In genomic region chr1:31789259-31790065, GRCh38 we compare ENCODE assay signal across 8 cellular contexts. TPM values are rescaled to one million over a fixed set of nuclear protein-coding genes. Genes with fewer than 3 reads are reported as not detected.
DNase-seq lines count a peak whose midpoint lies in the region; ATAC-seq and TF ChIP-seq lines count a peak whose summit lies in the region.

No MANE protein-coding gene starts in this region.

- H3K36me3 ChIP-seq in BE2C (no peaks in the 10 kb centered on the region), esophagus muscularis mucosa (no peaks in the 10 kb centered on the region), muscle layer of duodenum (ENCODE audit: control insufficient read depth in 1 of 2, insufficient read depth in 2 of 2, low read length in 2 of 2) (no peaks in the 10 kb centered on the region)

- peak overlapping the region; percentile 86 for H3K4me3 Mint-ChIP-seq in activated T-cell treated with anti-CD3 and anti-CD28 coated beads, Interleukin-2, amount 50 U/mL, for 4 hours

- H3K4me1 Mint-ChIP-seq in activated T-cell treated with anti-CD3 and anti-CD28 coated beads, Interleukin-2, amount 50 U/mL, for 4 hours (ENCODE audit: low read depth) = peaks cover 14% of the 10 kb centered on the region

- peak; percentile 98 for TF ChIP-seq RAD21 in Ishikawa (IDR thresholded peaks at IDR 0.05; ENCODE audit: low read depth)

- H3K27me3 ChIP-seq in BE2C (no peaks in the 10 kb centered on the region), esophagus muscularis mucosa (peaks cover 0 to 5% (median 0%) of the 10 kb centered on the region in 4 donors), muscle layer of duodenum (ENCODE audit: low read depth, low read length) (no peaks in the 10 kb centered on the region)

- H3K27me3 Mint-ChIP-seq in activated T-cell treated with anti-CD3 and anti-CD28 coated beads, Interleukin-2, amount 50 U/mL, for 4 hours (ENCODE audit: low read depth) = peaks cover 2% of the 10 kb centered on the region

- peak overlapping the region; percentile 71 to 79 (median 74) for H3K27ac ChIP-seq in esophagus muscularis mucosa (replicated peaks in 1 of 4)
- H3K27ac ChIP-seq in muscle layer of duodenum (ENCODE audit: low read length) = no peak overlapping the region

- TF ChIP-seq EP300 in Ishikawa (IDR thresholded peaks at IDR 0.05; ENCODE audit: borderline replicate concordance) (no peak), esophagus muscularis mucosa (IDR thresholded peaks at IDR 0.05) (no peak)

- H3K36me3 Mint-ChIP-seq in activated T-cell treated with anti-CD3 and anti-CD28 coated beads, Interleukin-2, amount 50 U/mL, for 4 hours (ENCODE audit: insufficient read depth) = no peaks in the 10 kb centered on the region

- TF ChIP-seq CTCF in BE2C (IDR thresholded peaks at IDR 0.05; ENCODE audit: low read depth, low read length) = peak; percentile 69
- peak in 2 of 3 experiments; percentile 94 to 98 for TF ChIP-seq CTCF in esophagus muscularis mucosa (IDR thresholded peaks at IDR 0.05)

- DNase-seq in BE2C (peak; percentile 91), OCI-M1 (lab: John Stamatoyannopoulos, UW) (peak; percentile 94), esophagus muscularis mucosa (ENCODE audit: extremely low spot score) (peak; percentile 99)
- DNase-seq in activated T-cell treated with anti-CD3 and anti-CD28 coated beads, Interleukin-2, amount 50 U/mL, for 4 hours = peak; percentile 97
- peak; percentile 100 for DNase-seq in stimulated activated CD8-positive, alpha-beta memory T cell treated with anti-CD3 and anti-CD28 coated beads, Interleukin-4, amount 100 ng/mL, for 48 hours

- 30% methylated on average over 6 of the region's 26 CpGs for WGBS in esophagus muscularis mucosa

- H3K9me3 Mint-ChIP-seq in activated T-cell treated with anti-CD3 and anti-CD28 coated beads, Interleukin-2, amount 50 U/mL, for 4 hours = no peaks in the 10 kb centered on the region

- H3K4me1 ChIP-seq in BE2C (peaks cover 16% of the 10 kb centered on the region), esophagus muscularis mucosa (peaks cover 4 to 23% (median 18%) of the 10 kb centered on the region in 4 donors), muscle layer of duodenum (ENCODE audit: control insufficient read depth in 1 of 2, insufficient read depth in 2 of 2, low read length in 2 of 2) (no peaks in the 10 kb centered on the region)

- H3K4me3 ChIP-seq in BE2C (ENCODE audit: low read depth, low read length) (peak overlapping the region; percentile 65), esophagus muscularis mucosa (peak overlapping the region; percentile 64 to 67 (median 67)), muscle layer of duodenum (ENCODE audit: low read depth in 1 of 2, low read length in 2 of 2) (peak overlapping the region; percentile 71 to 72)

- peak; percentile 63 for ATAC-seq in GM19463 (IDR thresholded peaks at IDR 0.05; ENCODE audit: unreplicated experiment)
- ATAC-seq in activated T-cell treated with anti-CD3 and anti-CD28 coated beads, Interleukin-2, amount 50 U/mL, for 4 hours = peak; percentile 85 to 86

- no peak for TF ChIP-seq POLR2A in esophagus muscularis mucosa (IDR thresholded peaks at IDR 0.05; ENCODE audit: low read depth)

- no peaks in the 10 kb centered on the region for H3K9me3 ChIP-seq in BE2C
- no peaks in the 10 kb centered on the region for H3K9me3 ChIP-seq in esophagus muscularis mucosa
- H3K9me3 ChIP-seq in muscle layer of duodenum (ENCODE audit: control insufficient read depth in 1 of 2, low read length in 2 of 2) = no peaks in the 10 kb centered on the region

- intact Hi-C loops in esophagus muscularis mucosa (cut with DNase I) = loop anchor here (1.0 to 10.0 kb wide), 5 partner anchors 27 to 227 kb away; no protein-coding TSS in a partner anchor

TF ChIP-seq in Ishikawa, 13 proteins besides CTCF, POLR2A, EP300 and RAD21:
- TF ChIP-seq NFIC (IDR thresholded peaks at IDR 0.05) (no peak), ZBTB7A (IDR thresholded peaks at IDR 0.05; ENCODE audit: low read depth) (peak; percentile 34; the same call in 1 of the 2 replicates), CEBPB (IDR thresholded peaks at IDR 0.05) (no peak), CREB1 (IDR thresholded peaks at IDR 0.05; ENCODE audit: low read depth) (no peak)
- TF ChIP-seq, protein P1, sequence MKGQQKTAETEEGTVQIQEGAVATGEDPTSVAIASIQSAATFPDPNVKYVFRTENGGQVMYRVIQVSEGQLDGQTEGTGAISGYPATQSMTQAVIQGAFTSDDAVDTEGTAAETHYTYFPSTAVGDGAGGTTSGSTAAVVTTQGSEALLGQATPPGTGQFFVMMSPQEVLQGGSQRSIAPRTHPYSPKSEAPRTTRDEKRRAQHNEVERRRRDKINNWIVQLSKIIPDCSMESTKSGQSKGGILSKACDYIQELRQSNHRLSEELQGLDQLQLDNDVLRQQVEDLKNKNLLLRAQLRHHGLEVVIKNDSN (IDR thresholded peaks at IDR 0.05) = no peak

RNA-seq across cellular contexts. Expression of gene ADGRB2, which starts 25.3 kb away (rescaled TPM):
- polyA plus RNA-seq in BE2C (2012; ENCODE audit: insufficient read depth, insufficient read length, low read depth) = 104 TPM
- total RNA-seq in activated T-cell treated with anti-CD3 and anti-CD28 coated beads, Interleukin-2, amount 50 U/mL, for 4 hours = under 1 TPM; 0.18 to 0.68 (median 0.65) TPM
- total RNA-seq in esophagus muscularis mucosa = 1 to 10 TPM in 2 of 4 donors, under 1 TPM in 2; 0.83 to 4.2 (median 2.1) TPM

RNA-seq across cellular contexts. Expression of gene SPOCD1, which starts 26.4 kb away (rescaled TPM):
- polyA plus RNA-seq in BE2C (2012; ENCODE audit: insufficient read depth, insufficient read length, low read depth) = not detected
- total RNA-seq in activated T-cell treated with anti-CD3 and anti-CD28 coated beads, Interleukin-2, amount 50 U/mL, for 4 hours = under 1 TPM in 1 of 3 donors, not detected in 2; 0.14 TPM
- total RNA-seq in esophagus muscularis mucosa = under 1 TPM in 3 of 4 donors, not detected in 1; 0.17 to 0.19 (median 0.17) TPM
